In the genomic region with DNA sequence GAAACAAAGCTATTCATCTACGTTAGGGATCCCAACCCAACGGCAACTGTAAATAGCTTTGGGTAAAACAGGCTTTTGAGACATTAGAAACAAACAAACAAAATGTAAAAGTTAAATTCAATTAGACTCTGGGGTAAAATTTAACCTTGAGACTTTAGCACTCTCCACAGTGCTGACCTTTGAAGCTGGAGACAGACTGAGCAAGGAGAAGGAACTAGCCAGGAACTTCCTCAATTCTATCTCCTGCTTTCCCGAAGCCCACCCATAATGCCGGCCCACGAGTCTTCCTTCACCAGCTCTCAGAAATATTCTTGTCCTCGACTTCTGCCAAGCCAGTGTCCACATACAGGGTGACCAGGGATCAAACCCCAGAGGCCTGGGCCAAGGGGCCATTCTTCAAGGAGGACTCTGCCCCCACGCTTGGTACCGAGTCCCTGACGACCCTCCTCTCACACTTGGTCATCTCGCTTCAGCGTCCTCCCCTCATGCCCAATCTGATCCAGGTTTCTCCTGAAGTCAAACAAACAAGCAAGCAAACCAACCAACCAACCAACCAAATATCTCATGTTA, we compare ENCODE assay signal across 19 cellular contexts.
DNase-seq lines count a peak whose midpoint lies in the region; FAIRE-seq and TF ChIP-seq lines count a peak whose summit lies in the region.
"Had no signal": no experiment of that assay in that cellular context is flagged by ENCODE, and none has a peak within 500 bp of the region (broad histone marks: within the 10 kb centered on the region; RNA-seq: fewer than 3 reads in every experiment).

No MANE protein-coding gene starts in this region.

- no peaks in the 10 kb centered on the region for H3K27me3 Mint-ChIP-seq in IgD-negative memory B cell
- H3K27me3 Mint-ChIP-seq in nephron progenitor cell (ENCODE audit: low read depth, poor library complexity), result no peaks in the 10 kb centered on the region

- H3K9ac ChIP-seq in BLaER1 treated with 17β-estradiol and CSF1 and Interleukin-3, amounts not matched to agents 10 nM and 100 nM, result no peak overlapping the region
- H3K9ac ChIP-seq in kidney (ENCODE audit: low read length in 2 of 2), result peak overlapping the region in 1 of 2 donors; percentile 30

- no peaks in the 10 kb centered on the region for H3K27me3 ChIP-seq in BLaER1 treated with 17β-estradiol and CSF1 and Interleukin-3, amounts not matched to agents 10 nM and 100 nM
- no peaks in the 10 kb centered on the region for H3K27me3 ChIP-seq in HAP-1 (ENCODE audit: low read depth)

- peak overlapping the region in 1 of 4 donors; percentile 18 for H3K4me3 Mint-ChIP-seq in IgD-negative memory B cell
- no peak overlapping the region for H3K4me3 Mint-ChIP-seq in nephron progenitor cell
- H3K4me3 Mint-ChIP-seq: CD4-positive, CD25-positive, alpha-beta regulatory T cell had no signal

- peaks cover 16 to 81% (median 40%) of the 10 kb centered on the region in 10 experiments for H3K4me1 ChIP-seq in BLaER1 treated with 17β-estradiol and CSF1 and Interleukin-3, amounts not matched to agents 10 nM and 100 nM
- peaks cover 41 to 63% of the 10 kb centered on the region in 2 donors for H3K4me1 ChIP-seq in kidney (ENCODE audit: control insufficient read depth in 1 of 2, insufficient read depth in 1 of 2, low read depth in 1 of 2, low read length in 2 of 2)
- peaks cover 18% of the 10 kb centered on the region for H3K4me1 ChIP-seq in HAP-1

- peak overlapping the region in 2 of 3 donors; percentile 67 to 86 for H3K27ac Mint-ChIP-seq in IgD-negative memory B cell
- H3K27ac Mint-ChIP-seq in nephron progenitor cell, result peak overlapping the region; percentile 75

- peaks cover 0 to 88% (median 39%) of the 10 kb centered on the region in 11 experiments; a peak in 18 of 22 replicates for H3K36me3 ChIP-seq in BLaER1 treated with 17β-estradiol and CSF1 and Interleukin-3, amounts not matched to agents 10 nM and 100 nM
- no peaks in the 10 kb centered on the region for H3K36me3 ChIP-seq in kidney (ENCODE audit: control insufficient read depth in 1 of 2, insufficient read depth in 2 of 2, low read length in 2 of 2)
- no peaks in the 10 kb centered on the region for H3K36me3 ChIP-seq in HAP-1 (replicated peaks)

- no peak for FAIRE-seq in kidney (lab: Jason Lieb, UNC)
- FAIRE-seq: A549, D721Med, GM12892, K562 had no signal

- TF ChIP-seq CTCF in kidney (IDR thresholded peaks at IDR 0.05; ENCODE audit: borderline replicate concordance, extremely low read depth, insufficient read depth) (no peak), nephron progenitor cell (IDR thresholded peaks at IDR 0.05) (no peak)

- H3K36me3 Mint-ChIP-seq in IgD-negative memory B cell (peaks cover 16% of the 10 kb centered on the region), nephron progenitor cell (ENCODE audit: low read depth) (peaks cover 30% of the 10 kb centered on the region)

- no peak overlapping the region for H3K4me3 ChIP-seq in BLaER1 treated with 17β-estradiol and CSF1 and Interleukin-3, amounts not matched to agents 10 nM and 100 nM
- H3K4me3 ChIP-seq in kidney (ENCODE audit: low read length in 2 of 2) (no peak overlapping the region), HAP-1 (no peak overlapping the region)
- H3K4me3 ChIP-seq: A549, K562 had no signal

- peak overlapping the region in 6 of 11 experiments; percentile 14 to 58 (median 44); a peak in 9 of 22 replicates for H3K4me2 ChIP-seq in BLaER1 treated with 17β-estradiol and CSF1 and Interleukin-3, amounts not matched to agents 10 nM and 100 nM
- H3K4me2 ChIP-seq: A549 had no signal

- H3K9me3 Mint-ChIP-seq in IgD-negative memory B cell (no peaks in the 10 kb centered on the region), nephron progenitor cell (no peaks in the 10 kb centered on the region)

- in situ Hi-C loops in HAP-1 (cut with MboI; ENCODE audit: low sequenced_read_pairs), result no loop called here

- H3K9me3 ChIP-seq in BLaER1 treated with 17β-estradiol and CSF1 and Interleukin-3, amounts not matched to agents 10 nM and 100 nM (replicated peaks in 1 of 11), result no peaks in the 10 kb centered on the region
- H3K9me3 ChIP-seq in kidney (ENCODE audit: control insufficient read depth in 1 of 2, low read length in 2 of 2) (no peaks in the 10 kb centered on the region), HAP-1 (no peaks in the 10 kb centered on the region)
- H3K9me3 ChIP-seq: A549 had no signal

- H4K20me1 ChIP-seq in BLaER1 treated with 17β-estradiol and CSF1 and Interleukin-3, amounts not matched to agents 10 nM and 100 nM, result peaks cover 0 to 96% (median 52%) of the 10 kb centered on the region in 11 experiments; a peak in 16 of 22 replicates

- intact Hi-C loops in kidney (cut with DNase I) (no loop called here), posterior vena cava (cut with DNase I) (no loop called here)

- H3K27ac ChIP-seq in BLaER1 treated with 17β-estradiol and CSF1 and Interleukin-3, amounts not matched to agents 10 nM and 100 nM, result no peak overlapping the region
- H3K27ac ChIP-seq in kidney (ENCODE audit: low read depth in 2 of 2, low read length in 2 of 2), result peak overlapping the region; percentile 89 to 91
- H3K27ac ChIP-seq: A549 had no signal

- DNase-seq in kidney (no peak), nephron progenitor cell (no peak), HPDE6-E6E7 (ENCODE audit: extremely low spot score) (no peak), HAP-1 (ENCODE audit: low spot score in 2 of 2) (no peak), posterior vena cava (ENCODE audit: low spot score) (no peak)
- DNase-seq in activated CD8-positive, alpha-beta memory T cell treated with anti-CD3 and anti-CD28 coated beads, Interleukin-2, amount 50 U/mL, for 48 hours, result no peak
- DNase-seq: CD4-positive, CD25-positive, alpha-beta regulatory T cell; DMS79 treated with DMSO at 0.1 percent for 48 hours; GDM1; NCI-H1105 treated with DMSO at 0.1 percent for 48 hours; NCI-H187; NCI-H446; NCI-H774 had no signal

- H3K4me1 Mint-ChIP-seq in IgD-negative memory B cell, result peaks cover 14 to 25% (median 24%) of the 10 kb centered on the region in 3 donors
- peaks cover 52% of the 10 kb centered on the region for H3K4me1 Mint-ChIP-seq in nephron progenitor cell

Comparison
In these comparisons a context has a peak if more than half of its experiments do, and no peak if none do; other contexts are left out.
1. H3K27ac ChIP-seq: peak in kidney (2 of 2); none in BLaER1 treated with 17β-estradiol and CSF1 and Interleukin-3, amounts not matched to agents 10 nM and 100 nM (0 of 11).